1 cellular context compared by ENCODE assay signal in the genomic region with DNA sequence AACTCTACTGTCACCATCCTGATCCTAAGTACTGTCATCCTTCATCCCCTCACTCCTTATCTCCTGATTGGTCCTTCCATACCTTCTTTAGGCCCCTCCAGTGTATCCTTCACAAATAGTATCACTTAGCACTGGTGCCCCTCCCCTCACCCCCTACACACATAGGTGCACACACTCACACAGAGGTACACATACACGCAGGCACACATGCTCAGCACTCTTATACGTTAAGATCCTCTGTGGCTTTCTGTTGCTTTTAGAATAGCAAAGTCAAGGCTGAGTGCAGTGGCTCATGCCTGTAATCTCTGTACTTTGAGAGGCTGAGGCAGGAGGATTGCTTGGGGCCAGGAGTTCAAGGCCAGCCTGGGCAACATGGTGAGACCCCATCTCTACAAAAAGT.
TF ChIP-seq lines count a peak whose summit lies in the region.

No MANE protein-coding gene starts in this region.

TF ChIP-seq in GM12891, 5 proteins besides CTCF, POLR2A, EP300 and RAD21:
- TF ChIP-seq POLR2AphosphoS5 (IDR thresholded peaks at IDR 0.05; ENCODE audit: low read depth, low read length) (no peak), SPI1 (IDR thresholded peaks at IDR 0.05; ENCODE audit: low read depth, low read length) (no peak), POU2F2 (IDR thresholded peaks at IDR 0.05; ENCODE audit: low read depth, low read length) (no peak), TAF1 (IDR thresholded peaks at IDR 0.05; ENCODE audit: low read depth, low read length) (no peak), PAX5 (IDR thresholded peaks at IDR 0.05; ENCODE audit: insufficient read depth, low read length, severe bottlenecking) (no peak)
